Comparison of ENCODE assay signal across 21 cellular contexts in genomic region chr2:170997893-170998477, GRCh38.
"Had no signal": no experiment of that assay in that cellular context is flagged by ENCODE, and none has a peak within 500 bp of the region (broad histone marks: within the 10 kb centered on the region; RNA-seq: fewer than 3 reads in every experiment).

No MANE protein-coding gene starts in this region.

- H3K4me3 ChIP-seq: ascending aorta, dorsolateral prefrontal cortex, mucosa of descending colon, tibial nerve had no signal

- H3K4me1 ChIP-seq: ascending aorta, tibial nerve had no signal

- H3K27me3 ChIP-seq: ascending aorta, dorsolateral prefrontal cortex, neutrophil, tibial nerve had no signal

- H3K4me1 Mint-ChIP-seq: activated B cell treated with CpG ODN at 0.5 μM for 24 hours; activated CD4-positive, alpha-beta T cell treated with anti-CD3 and anti-CD28 coated beads, Interleukin-2, amount 10 ng/mL, durations not matched to agents 7 days and 5 days; activated naive CD8-positive, alpha-beta T cell treated with anti-CD3 and anti-CD28 coated beads, Interleukin-2, amount 50 U/mL, for 24 hours; stimulated activated memory B cell treated with anti-CD40 and anti-IgM and Interleukin-4, amounts not matched to agents 10 μg/mL and 1 μg/mL and 100 μg/mL, for 72 hours had no signal

- H3K9me3 Mint-ChIP-seq: activated B cell treated with CpG ODN at 0.5 μM for 24 hours; activated CD4-positive, alpha-beta T cell treated with anti-CD3 and anti-CD28 coated beads, Interleukin-2, amount 10 ng/mL, durations not matched to agents 7 days and 5 days; activated naive CD4-positive, alpha-beta T cell treated with anti-CD3 and anti-CD28 coated beads for 36 hours; activated naive CD8-positive, alpha-beta T cell treated with anti-CD3 and anti-CD28 coated beads, Interleukin-2, amount 50 U/mL, for 24 hours; naive thymus-derived CD8-positive, alpha-beta T cell; stimulated activated memory B cell treated with anti-CD40 and anti-IgM and Interleukin-4, amounts not matched to agents 10 μg/mL and 1 μg/mL and 100 μg/mL, for 72 hours had no signal

- DNase-seq: activated B cell treated with CpG ODN at 0.5 μM for 24 hours; activated CD4-positive, alpha-beta T cell treated with anti-CD3 and anti-CD28 coated beads, Interleukin-2, amount 10 ng/mL, durations not matched to agents 7 days and 5 days; activated CD8-positive, alpha-beta memory T cell treated with anti-CD3 and anti-CD28 coated beads for 24 hours; activated naive CD4-positive, alpha-beta T cell treated with anti-CD3 and anti-CD28 coated beads for 36 hours; activated naive CD8-positive, alpha-beta T cell treated with anti-CD3 and anti-CD28 coated beads, Interleukin-2, amount 50 U/mL, for 24 hours; dorsolateral prefrontal cortex; mammary epithelial cell; mucosa of descending colon; naive thymus-derived CD8-positive, alpha-beta T cell; retina; stimulated activated CD4-positive, alpha-beta T cell treated with anti-CD3 and anti-CD28 coated beads, Interleukin-2, amount 100 ng/mL, for 48 hours; substantia nigra; T-helper 2 cell had no signal

- H3K27ac ChIP-seq: ascending aorta, dorsolateral prefrontal cortex, neutrophil, tibial nerve had no signal

- H3K4me3 Mint-ChIP-seq: activated B cell treated with CpG ODN at 0.5 μM for 24 hours; activated CD4-positive, alpha-beta T cell treated with anti-CD3 and anti-CD28 coated beads, Interleukin-2, amount 10 ng/mL, durations not matched to agents 7 days and 5 days; activated naive CD4-positive, alpha-beta T cell treated with anti-CD3 and anti-CD28 coated beads for 36 hours; activated naive CD8-positive, alpha-beta T cell treated with anti-CD3 and anti-CD28 coated beads, Interleukin-2, amount 50 U/mL, for 24 hours; naive thymus-derived CD8-positive, alpha-beta T cell; stimulated activated memory B cell treated with anti-CD40 and anti-IgM and Interleukin-4, amounts not matched to agents 10 μg/mL and 1 μg/mL and 100 μg/mL, for 72 hours had no signal

- H3K27me3 Mint-ChIP-seq: activated B cell treated with CpG ODN at 0.5 μM for 24 hours; activated CD4-positive, alpha-beta T cell treated with anti-CD3 and anti-CD28 coated beads, Interleukin-2, amount 10 ng/mL, durations not matched to agents 7 days and 5 days; activated naive CD8-positive, alpha-beta T cell treated with anti-CD3 and anti-CD28 coated beads, Interleukin-2, amount 50 U/mL, for 24 hours; naive thymus-derived CD8-positive, alpha-beta T cell; stimulated activated memory B cell treated with anti-CD40 and anti-IgM and Interleukin-4, amounts not matched to agents 10 μg/mL and 1 μg/mL and 100 μg/mL, for 72 hours had no signal

- ATAC-seq: activated naive CD8-positive, alpha-beta T cell treated with anti-CD3 and anti-CD28 coated beads, Interleukin-2, amount 50 U/mL, for 24 hours; esophagus mucosa; left lobe of liver; mucosa of descending colon; naive thymus-derived CD8-positive, alpha-beta T cell; stimulated activated memory B cell treated with anti-CD40 and anti-IgM and Interleukin-4, amounts not matched to agents 10 μg/mL and 1 μg/mL and 100 μg/mL, for 72 hours had no signal

- H3K9me3 ChIP-seq: ascending aorta, mucosa of descending colon, neutrophil, tibial nerve had no signal

- FAIRE-seq: bronchial epithelial cell, islet of Langerhans had no signal

- H3K27ac Mint-ChIP-seq: activated B cell treated with CpG ODN at 0.5 μM for 24 hours; activated CD4-positive, alpha-beta T cell treated with anti-CD3 and anti-CD28 coated beads, Interleukin-2, amount 10 ng/mL, durations not matched to agents 7 days and 5 days; activated naive CD4-positive, alpha-beta T cell treated with anti-CD3 and anti-CD28 coated beads for 36 hours; activated naive CD8-positive, alpha-beta T cell treated with anti-CD3 and anti-CD28 coated beads, Interleukin-2, amount 50 U/mL, for 24 hours; stimulated activated memory B cell treated with anti-CD40 and anti-IgM and Interleukin-4, amounts not matched to agents 10 μg/mL and 1 μg/mL and 100 μg/mL, for 72 hours had no signal
